Comparison of ENCODE assay signal across 27 cellular contexts in genomic region chr5:108940500-108940899, GRCh38.
"Had no signal": no experiment of that assay in that cellular context is flagged by ENCODE, and none has a peak within 500 bp of the region (broad histone marks: within the 10 kb centered on the region; RNA-seq: fewer than 3 reads in every experiment).

No MANE protein-coding gene starts in this region.

- H3K9me3 ChIP-seq: ovary, psoas muscle, right lobe of liver, sigmoid colon, stomach, thoracic aorta, thyroid gland, tibial nerve, upper lobe of left lung, vagina had no signal

- H3K4me3 Mint-ChIP-seq: nephron; neural progenitor cell; stimulated activated effector memory CD8-positive, alpha-beta T cell treated with anti-CD3 and anti-CD28 coated beads, Interleukin-12 subunit alpha, Interleukin-12 subunit beta, amount 100 ng/mL, for 72 hours; stimulated activated naive B cell treated with anti-CD40 and anti-IgM and Interleukin-4, amounts not matched to agents 10 μg/mL and 1 μg/mL and 100 μg/mL, for 72 hours; stimulated activated naive CD8-positive, alpha-beta T cell treated with anti-CD3 and anti-CD28 coated beads, Interleukin-15, Interleukin-2, amounts not matched to agents 100 ng/mL and 50 ng/mL, for 24 hours had no signal

- H3K36me3 Mint-ChIP-seq: neural progenitor cell; stimulated activated effector memory CD8-positive, alpha-beta T cell treated with anti-CD3 and anti-CD28 coated beads, Interleukin-12 subunit alpha, Interleukin-12 subunit beta, amount 100 ng/mL, for 72 hours had no signal

- H3K79me2 ChIP-seq: parathyroid adenoma had no signal

- H3K27ac Mint-ChIP-seq: nephron; neural progenitor cell; progenitor cell of endocrine pancreas; stimulated activated effector memory CD8-positive, alpha-beta T cell treated with anti-CD3 and anti-CD28 coated beads, Interleukin-12 subunit alpha, Interleukin-12 subunit beta, amount 100 ng/mL, for 72 hours; stimulated activated naive B cell treated with anti-CD40 and anti-IgM and Interleukin-4, amounts not matched to agents 10 μg/mL and 1 μg/mL and 100 μg/mL, for 72 hours; stimulated activated naive CD8-positive, alpha-beta T cell treated with anti-CD3 and anti-CD28 coated beads, Interleukin-15, Interleukin-2, amounts not matched to agents 100 ng/mL and 50 ng/mL, for 24 hours had no signal

- H3K9ac ChIP-seq: neural progenitor cell, parathyroid adenoma had no signal

- H2AFZ ChIP-seq: neural progenitor cell, parathyroid adenoma had no signal

- H3K36me3 ChIP-seq: neural progenitor cell, ovary, right lobe of liver, sigmoid colon, stomach, thoracic aorta, thyroid gland, tibial nerve, upper lobe of left lung, vagina had no signal

- H3K4me3 ChIP-seq: neural progenitor cell, ovary, psoas muscle, right lobe of liver, sigmoid colon, stomach, thoracic aorta, thyroid gland, tibial nerve, upper lobe of left lung, vagina had no signal

- H3K4me1 Mint-ChIP-seq: neural progenitor cell; stimulated activated effector memory CD8-positive, alpha-beta T cell treated with anti-CD3 and anti-CD28 coated beads, Interleukin-12 subunit alpha, Interleukin-12 subunit beta, amount 100 ng/mL, for 72 hours had no signal

- H3K27me3 Mint-ChIP-seq: progenitor cell of endocrine pancreas; stimulated activated naive B cell treated with anti-CD40 and anti-IgM and Interleukin-4, amounts not matched to agents 10 μg/mL and 1 μg/mL and 100 μg/mL, for 72 hours; stimulated activated naive CD8-positive, alpha-beta T cell treated with anti-CD3 and anti-CD28 coated beads, Interleukin-15, Interleukin-2, amounts not matched to agents 100 ng/mL and 50 ng/mL, for 24 hours had no signal

- H3K9me3 Mint-ChIP-seq: nephron; neural progenitor cell; stimulated activated effector memory CD8-positive, alpha-beta T cell treated with anti-CD3 and anti-CD28 coated beads, Interleukin-12 subunit alpha, Interleukin-12 subunit beta, amount 100 ng/mL, for 72 hours; stimulated activated naive B cell treated with anti-CD40 and anti-IgM and Interleukin-4, amounts not matched to agents 10 μg/mL and 1 μg/mL and 100 μg/mL, for 72 hours; stimulated activated naive CD8-positive, alpha-beta T cell treated with anti-CD3 and anti-CD28 coated beads, Interleukin-15, Interleukin-2, amounts not matched to agents 100 ng/mL and 50 ng/mL, for 24 hours had no signal

- DNase-seq: occipital lobe; ovary; posterior cingulate gyrus; psoas muscle; right cardiac atrium; right lobe of liver; sigmoid colon; small intestine; stimulated activated CD4-positive, alpha-beta T cell treated with anti-CD3 and anti-CD28 coated beads, Interleukin-15, amount 100 ng/mL, for 24 hours; stimulated activated CD4-positive, alpha-beta T cell treated with anti-CD3 and anti-CD28 coated beads, Interleukin-2, amount 100 ng/mL, for 24 hours; stimulated activated CD4-positive, alpha-beta T cell treated with anti-CD3 and anti-CD28 coated beads, Interleukin-2, amount 100 ng/mL, for 48 hours; stimulated activated CD4-positive, alpha-beta T cell treated with anti-CD3 and anti-CD28 coated beads, Interleukin-4, amount 100 ng/mL, for 24 hours; stimulated activated naive B cell treated with anti-CD40 and anti-IgM and Interleukin-4, amounts not matched to agents 10 μg/mL and 1 μg/mL and 100 μg/mL, for 72 hours; stimulated activated naive CD4-positive, alpha-beta T cell treated with Interleukin-2 at 50 U/mL for 16 hours; stomach; thyroid gland; trophoblast cell; upper lobe of left lung had no signal

- H3K4me1 ChIP-seq: parathyroid adenoma, psoas muscle, right lobe of liver, stomach, thyroid gland, tibial nerve, upper lobe of left lung, vagina had no signal

- ATAC-seq: psoas muscle; right cardiac atrium; right lobe of liver; stimulated activated effector memory CD8-positive, alpha-beta T cell treated with anti-CD3 and anti-CD28 coated beads, Interleukin-12 subunit alpha, Interleukin-12 subunit beta, amount 100 ng/mL, for 72 hours; stimulated activated naive B cell treated with anti-CD40 and anti-IgM and Interleukin-4, amounts not matched to agents 10 μg/mL and 1 μg/mL and 100 μg/mL, for 72 hours had no signal

- H3K27me3 ChIP-seq: neural progenitor cell, ovary, right lobe of liver, sigmoid colon, stomach, thyroid gland, tibial nerve, upper lobe of left lung, vagina had no signal

- H3K27ac ChIP-seq: neural progenitor cell, ovary, parathyroid adenoma, psoas muscle, right lobe of liver, sigmoid colon, stomach, thoracic aorta, thyroid gland, tibial nerve, upper lobe of left lung, vagina had no signal

- H3K4me2 ChIP-seq: neural progenitor cell had no signal
